ENCODE assay signal across 14 cellular contexts in the genomic region with DNA sequence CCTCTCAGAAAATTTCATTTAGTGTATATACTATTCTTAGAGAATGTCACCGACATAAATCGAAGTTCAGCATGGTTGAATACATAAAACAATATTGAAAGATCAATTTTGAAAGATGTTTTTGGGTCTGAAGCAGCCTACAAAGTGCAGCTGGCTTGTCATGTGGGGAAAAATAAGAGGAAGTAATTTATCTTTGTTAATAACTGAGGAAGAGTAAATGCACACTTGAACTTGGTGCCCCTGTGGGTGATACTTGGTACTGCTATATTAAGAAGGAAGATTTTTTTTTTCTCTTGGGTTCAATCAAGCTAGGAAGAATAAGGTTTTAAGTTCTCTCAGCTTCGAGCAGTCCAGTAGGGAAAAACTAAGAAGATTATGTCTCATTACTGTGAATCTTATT.
DNase-seq lines count a peak whose midpoint lies in the region; ATAC-seq and TF ChIP-seq lines count a peak whose summit lies in the region.
"Had no signal": no experiment of that assay in that cellular context is flagged by ENCODE, and none has a peak within 500 bp of the region (broad histone marks: within the 10 kb centered on the region; RNA-seq: fewer than 3 reads in every experiment).

No MANE protein-coding gene starts in this region.

- H3K9ac ChIP-seq in OCI-LY1 (ENCODE audit: low read length): no peak overlapping the region

- H2AFZ ChIP-seq in OCI-LY1 (ENCODE audit: low read length): no peak overlapping the region

- TF ChIP-seq POLR2A in breast epithelium (IDR thresholded peaks at IDR 0.05): no peak

- no peaks in the 10 kb centered on the region for H3K9me3 Mint-ChIP-seq in MCF 10A (ENCODE audit: unreplicated experiment)
- no peaks in the 10 kb centered on the region for H3K9me3 Mint-ChIP-seq in type B pancreatic cell

- H4K20me1 ChIP-seq in OCI-LY1 (ENCODE audit: insufficient read depth, low read length): no peaks in the 10 kb centered on the region

- H3K36me3 Mint-ChIP-seq in MCF 10A (ENCODE audit: insufficient read depth, unreplicated experiment) (no peaks in the 10 kb centered on the region), type B pancreatic cell (no peaks in the 10 kb centered on the region)
- H3K36me3 Mint-ChIP-seq: stimulated activated effector memory CD8-positive, alpha-beta T cell treated with anti-CD3 and anti-CD28 coated beads, Interleukin-12 subunit alpha, Interleukin-12 subunit beta, amount 100 ng/mL, for 72 hours had no signal

- no peak overlapping the region for H3K4me3 Mint-ChIP-seq in MCF 10A (ENCODE audit: unreplicated experiment)
- no peak overlapping the region for H3K4me3 Mint-ChIP-seq in type B pancreatic cell
- H3K4me3 Mint-ChIP-seq: activated naive CD4-positive, alpha-beta T cell treated with anti-CD3 and anti-CD28 coated beads for 36 hours; stimulated activated effector memory CD8-positive, alpha-beta T cell treated with anti-CD3 and anti-CD28 coated beads, Interleukin-12 subunit alpha, Interleukin-12 subunit beta, amount 100 ng/mL, for 72 hours had no signal

- H3K79me2 ChIP-seq in OCI-LY1 (ENCODE audit: insufficient read depth, low read length): no peaks in the 10 kb centered on the region

- CTCF ChIA-PET in MCF 10A (lab: Yijun Ruan, JAX): interaction anchor here (0.6 to 0.7 kb wide), 3 partner anchors 16 to 456 kb away, joined by 3 to 4 read pairs (median 3); no protein-coding TSS in a partner anchor

- intact Hi-C loops in MCF 10A (cut with micrococcal nuclease): no loop called here
- intact Hi-C loops in breast epithelium (cut with DNase I; ENCODE audit: low total_unique reads): no loop called here

- H3F3A ChIP-seq in OCI-LY1 (ENCODE audit: insufficient read depth, low read length): no peaks in the 10 kb centered on the region

- H3K27ac ChIP-seq in breast epithelium (no peak overlapping the region), OCI-LY1 (ENCODE audit: low read depth, low read length, poor library complexity, severe bottlenecking) (no peak overlapping the region)
- H3K27ac ChIP-seq: esophagus squamous epithelium had no signal

- no peak overlapping the region for H3K4me2 ChIP-seq in OCI-LY1 (ENCODE audit: low read length)

- H3K4me3 ChIP-seq in breast epithelium: no peak overlapping the region
- no peak overlapping the region for H3K4me3 ChIP-seq in OCI-LY1 (ENCODE audit: low read depth, low read length, poor library complexity, severe bottlenecking)
- H3K4me3 ChIP-seq in epithelial cell of proximal tubule (ENCODE audit: low read depth, low read length): no peak overlapping the region
- H3K4me3 ChIP-seq: esophagus squamous epithelium had no signal

- no peaks in the 10 kb centered on the region for H3K4me1 Mint-ChIP-seq in MCF 10A (ENCODE audit: insufficient read depth, unreplicated experiment)
- H3K4me1 Mint-ChIP-seq in type B pancreatic cell (ENCODE audit: unreplicated experiment): no peaks in the 10 kb centered on the region
- H3K4me1 Mint-ChIP-seq: stimulated activated effector memory CD8-positive, alpha-beta T cell treated with anti-CD3 and anti-CD28 coated beads, Interleukin-12 subunit alpha, Interleukin-12 subunit beta, amount 100 ng/mL, for 72 hours had no signal

- POLR2A ChIA-PET in MCF 10A (lab: Yijun Ruan, JAX): no interaction called here

- H3K9me3 ChIP-seq in breast epithelium: no peaks in the 10 kb centered on the region
- H3K9me3 ChIP-seq in OCI-LY1 (ENCODE audit: low read length): no peaks in the 10 kb centered on the region
- H3K9me3 ChIP-seq: esophagus squamous epithelium had no signal

- BruUV-seq in MCF 10A (replicated peaks; lab: Mats Ljungman, UMichigan): no TSS peak

- no peaks in the 10 kb centered on the region for H3K9me2 ChIP-seq in OCI-LY1 (ENCODE audit: low read depth, low read length)

- H3K27ac Mint-ChIP-seq in MCF 10A (ENCODE audit: low read depth, unreplicated experiment): no peak overlapping the region
- no peak overlapping the region for H3K27ac Mint-ChIP-seq in type B pancreatic cell
- H3K27ac Mint-ChIP-seq: activated naive CD4-positive, alpha-beta T cell treated with anti-CD3 and anti-CD28 coated beads for 36 hours; stimulated activated effector memory CD8-positive, alpha-beta T cell treated with anti-CD3 and anti-CD28 coated beads, Interleukin-12 subunit alpha, Interleukin-12 subunit beta, amount 100 ng/mL, for 72 hours had no signal

- DNase-seq in MCF 10A (ENCODE audit: unreplicated experiment): peak; percentile 9
- DNase-seq in breast epithelium (ENCODE audit: low spot score in 2 of 2): no peak
- DNase-seq in epithelial cell of proximal tubule (ENCODE audit: low read depth): no peak
- DNase-seq in type B pancreatic cell (ENCODE audit: extremely low spot score, unreplicated experiment): no peak
- no peak for DNase-seq in NCI-H526 treated with DMSO at 0.1 percent for 48 hours (lab: John Stamatoyannopoulos, UW)
- DNase-seq in HuH-7.5 (ENCODE audit: low spot score): no peak
- DNase-seq: activated CD4-positive, alpha-beta T cell treated with anti-CD3 and anti-CD28 coated beads, Interleukin-2, amount 50 U/mL, for 48 hours; activated naive CD4-positive, alpha-beta T cell treated with anti-CD3 and anti-CD28 coated beads for 36 hours; esophagus squamous epithelium; NCI-H146; stimulated activated CD4-positive, alpha-beta T cell treated with anti-CD3 and anti-CD28 coated beads, Interleukin-2, amount 100 ng/mL, for 24 hours had no signal

- no peak for ATAC-seq in GM19467 (IDR thresholded peaks at IDR 0.05; ENCODE audit: unreplicated experiment)
- ATAC-seq: stimulated activated effector memory CD8-positive, alpha-beta T cell treated with anti-CD3 and anti-CD28 coated beads, Interleukin-12 subunit alpha, Interleukin-12 subunit beta, amount 100 ng/mL, for 72 hours had no signal

- no peaks in the 10 kb centered on the region for H3K27me3 ChIP-seq in breast epithelium
- H3K27me3 ChIP-seq in OCI-LY1 (ENCODE audit: insufficient read depth, low read length): no peaks in the 10 kb centered on the region
- H3K27me3 ChIP-seq: esophagus squamous epithelium had no signal

- H3K4me1 ChIP-seq in breast epithelium (no peaks in the 10 kb centered on the region), OCI-LY1 (ENCODE audit: insufficient read depth, low read length, severe bottlenecking) (no peaks in the 10 kb centered on the region)
- H3K4me1 ChIP-seq: esophagus squamous epithelium had no signal

- TF ChIP-seq CTCF in MCF 10A (IDR thresholded peaks at IDR 0.05; ENCODE audit: unreplicated experiment) (peak; percentile 21), breast epithelium (IDR thresholded peaks at IDR 0.05) (peak in 1 of 3 donors; percentile 12), OCI-LY1 (IDR thresholded peaks at IDR 0.05; ENCODE audit: low read length) (peak; percentile 18; the same call in 1 of the 2 replicates), epithelial cell of proximal tubule (conservative IDR thresholded peaks at IDR 0.05; ENCODE audit: low read depth, low read length) (peak; percentile 39), type B pancreatic cell (conservative IDR thresholded peaks at IDR 0.05) (peak; percentile 69)

- H3K36me3 ChIP-seq in breast epithelium: no peaks in the 10 kb centered on the region
- H3K36me3 ChIP-seq in OCI-LY1 (ENCODE audit: insufficient read depth, low read length): no peaks in the 10 kb centered on the region
- H3K36me3 ChIP-seq: esophagus squamous epithelium had no signal

- H3K27me3 Mint-ChIP-seq in MCF 10A (ENCODE audit: insufficient read depth, unreplicated experiment) (no peaks in the 10 kb centered on the region), type B pancreatic cell (no peaks in the 10 kb centered on the region)
